In genomic region chr4:165203541-165204461, GRCh38 we compare ENCODE assay signal across 2 cellular contexts.
TF ChIP-seq lines count a peak whose summit lies in the region.

No MANE protein-coding gene starts in this region.

TF ChIP-seq in IMR-90, 13 proteins besides CTCF, POLR2A, EP300 and RAD21:
- TF ChIP-seq MAZ (IDR thresholded peaks at IDR 0.05; ENCODE audit: borderline replicate concordance, low read depth, low read length) (no peak), CEBPB (IDR thresholded peaks at IDR 0.05; ENCODE audit: low read depth, low read length) (no peak), NFE2L2 (IDR thresholded peaks at IDR 0.05; ENCODE audit: low read depth, low read length) (no peak), BHLHE40 (IDR thresholded peaks at IDR 0.05; ENCODE audit: low read depth, low read length) (no peak), RCOR1 (IDR thresholded peaks at IDR 0.05; ENCODE audit: insufficient replicate concordance, low read length) (no peak), MXI1 (IDR thresholded peaks at IDR 0.05; ENCODE audit: borderline replicate concordance, low read depth, low read length) (no peak), CHD1 (IDR thresholded peaks at IDR 0.05; ENCODE audit: low read depth, low read length) (no peak), RFX5 (IDR thresholded peaks at IDR 0.05; ENCODE audit: low read depth, low read length) (no peak), ELK1 (IDR thresholded peaks at IDR 0.05; ENCODE audit: borderline replicate concordance, low read depth, low read length) (no peak), MAFK (IDR thresholded peaks at IDR 0.05; ENCODE audit: low read depth, low read length) (no peak), SMC3 (IDR thresholded peaks at IDR 0.05; ENCODE audit: low read depth, low read length) (no peak)
- TF ChIP-seq, protein P1, sequence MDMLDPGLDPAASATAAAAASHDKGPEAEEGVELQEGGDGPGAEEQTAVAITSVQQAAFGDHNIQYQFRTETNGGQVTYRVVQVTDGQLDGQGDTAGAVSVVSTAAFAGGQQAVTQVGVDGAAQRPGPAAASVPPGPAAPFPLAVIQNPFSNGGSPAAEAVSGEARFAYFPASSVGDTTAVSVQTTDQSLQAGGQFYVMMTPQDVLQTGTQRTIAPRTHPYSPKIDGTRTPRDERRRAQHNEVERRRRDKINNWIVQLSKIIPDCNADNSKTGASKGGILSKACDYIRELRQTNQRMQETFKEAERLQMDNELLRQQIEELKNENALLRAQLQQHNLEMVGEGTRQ (IDR thresholded peaks at IDR 0.05; ENCODE audit: low read depth, low read length): no peak
TF ChIP-seq in IMR-90: peak in this region for 0.

TF ChIP-seq in K562, 482 proteins besides CTCF, POLR2A, EP300 and RAD21:
- TF ChIP-seq HDAC3 (IDR thresholded peaks at IDR 0.05; ENCODE audit: borderline replicate concordance, partially characterized antibody) (no peak), FOXK2 (conservative IDR thresholded peaks at IDR 0.05 in 1 of 2, IDR thresholded peaks at IDR 0.05 in 1 of 2; ENCODE audit: low read depth in 2 of 2) (0 out of 4 replicates have a peak, but pooled peaks of 1 of the 2 experiments have one; percentile 35), PRDM10 (IDR thresholded peaks at IDR 0.05; ENCODE audit: partially characterized antibody) (peak; percentile 95), HEY1 (CRISPR knock-in tag; IDR thresholded peaks at IDR 0.05; ENCODE audit: borderline replicate concordance) (no peak), PHB (CRISPR knock-in tag; IDR thresholded peaks at IDR 0.05) (no peak), CEBPB (tag; IDR thresholded peaks at IDR 0.05) (peak; percentile 48; the same call in 1 of the 2 replicates), NFE2 (IDR thresholded peaks at IDR 0.05; ENCODE audit: low read depth) (no peak), PREB (CRISPR knock-in tag; IDR thresholded peaks at IDR 0.05) (no peak)
- TF ChIP-seq, protein P2, sequence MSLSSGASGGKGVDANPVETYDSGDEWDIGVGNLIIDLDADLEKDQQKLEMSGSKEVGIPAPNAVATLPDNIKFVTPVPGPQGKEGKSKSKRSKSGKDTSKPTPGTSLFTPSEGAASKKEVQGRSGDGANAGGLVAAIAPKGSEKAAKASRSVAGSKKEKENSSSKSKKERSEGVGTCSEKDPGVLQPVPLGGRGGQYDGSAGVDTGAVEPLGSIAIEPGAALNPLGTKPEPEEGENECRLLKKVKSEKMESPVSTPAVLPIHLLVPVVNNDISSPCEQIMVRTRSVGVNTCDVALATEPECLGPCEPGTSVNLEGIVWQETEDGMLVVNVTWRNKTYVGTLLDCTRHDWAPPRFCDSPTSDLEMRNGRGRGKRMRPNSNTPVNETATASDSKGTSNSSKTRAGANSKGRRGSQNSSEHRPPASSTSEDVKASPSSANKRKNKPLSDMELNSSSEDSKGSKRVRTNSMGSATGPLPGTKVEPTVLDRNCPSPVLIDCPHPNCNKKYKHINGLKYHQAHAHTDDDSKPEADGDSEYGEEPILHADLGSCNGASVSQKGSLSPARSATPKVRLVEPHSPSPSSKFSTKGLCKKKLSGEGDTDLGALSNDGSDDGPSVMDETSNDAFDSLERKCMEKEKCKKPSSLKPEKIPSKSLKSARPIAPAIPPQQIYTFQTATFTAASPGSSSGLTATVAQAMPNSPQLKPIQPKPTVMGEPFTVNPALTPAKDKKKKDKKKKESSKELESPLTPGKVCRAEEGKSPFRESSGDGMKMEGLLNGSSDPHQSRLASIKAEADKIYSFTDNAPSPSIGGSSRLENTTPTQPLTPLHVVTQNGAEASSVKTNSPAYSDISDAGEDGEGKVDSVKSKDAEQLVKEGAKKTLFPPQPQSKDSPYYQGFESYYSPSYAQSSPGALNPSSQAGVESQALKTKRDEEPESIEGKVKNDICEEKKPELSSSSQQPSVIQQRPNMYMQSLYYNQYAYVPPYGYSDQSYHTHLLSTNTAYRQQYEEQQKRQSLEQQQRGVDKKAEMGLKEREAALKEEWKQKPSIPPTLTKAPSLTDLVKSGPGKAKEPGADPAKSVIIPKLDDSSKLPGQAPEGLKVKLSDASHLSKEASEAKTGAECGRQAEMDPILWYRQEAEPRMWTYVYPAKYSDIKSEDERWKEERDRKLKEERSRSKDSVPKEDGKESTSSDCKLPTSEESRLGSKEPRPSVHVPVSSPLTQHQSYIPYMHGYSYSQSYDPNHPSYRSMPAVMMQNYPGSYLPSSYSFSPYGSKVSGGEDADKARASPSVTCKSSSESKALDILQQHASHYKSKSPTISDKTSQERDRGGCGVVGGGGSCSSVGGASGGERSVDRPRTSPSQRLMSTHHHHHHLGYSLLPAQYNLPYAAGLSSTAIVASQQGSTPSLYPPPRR (CRISPR knock-in tag; IDR thresholded peaks at IDR 0.05; ENCODE audit: borderline replicate concordance): no peak
- TF ChIP-seq, protein P3, sequence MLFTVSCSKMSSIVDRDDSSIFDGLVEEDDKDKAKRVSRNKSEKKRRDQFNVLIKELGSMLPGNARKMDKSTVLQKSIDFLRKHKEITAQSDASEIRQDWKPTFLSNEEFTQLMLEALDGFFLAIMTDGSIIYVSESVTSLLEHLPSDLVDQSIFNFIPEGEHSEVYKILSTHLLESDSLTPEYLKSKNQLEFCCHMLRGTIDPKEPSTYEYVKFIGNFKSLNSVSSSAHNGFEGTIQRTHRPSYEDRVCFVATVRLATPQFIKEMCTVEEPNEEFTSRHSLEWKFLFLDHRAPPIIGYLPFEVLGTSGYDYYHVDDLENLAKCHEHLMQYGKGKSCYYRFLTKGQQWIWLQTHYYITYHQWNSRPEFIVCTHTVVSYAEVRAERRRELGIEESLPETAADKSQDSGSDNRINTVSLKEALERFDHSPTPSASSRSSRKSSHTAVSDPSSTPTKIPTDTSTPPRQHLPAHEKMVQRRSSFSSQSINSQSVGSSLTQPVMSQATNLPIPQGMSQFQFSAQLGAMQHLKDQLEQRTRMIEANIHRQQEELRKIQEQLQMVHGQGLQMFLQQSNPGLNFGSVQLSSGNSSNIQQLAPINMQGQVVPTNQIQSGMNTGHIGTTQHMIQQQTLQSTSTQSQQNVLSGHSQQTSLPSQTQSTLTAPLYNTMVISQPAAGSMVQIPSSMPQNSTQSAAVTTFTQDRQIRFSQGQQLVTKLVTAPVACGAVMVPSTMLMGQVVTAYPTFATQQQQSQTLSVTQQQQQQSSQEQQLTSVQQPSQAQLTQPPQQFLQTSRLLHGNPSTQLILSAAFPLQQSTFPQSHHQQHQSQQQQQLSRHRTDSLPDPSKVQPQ (CRISPR knock-in tag; IDR thresholded peaks at IDR 0.05; ENCODE audit: borderline replicate concordance): no peak
- TF ChIP-seq, protein P4, sequence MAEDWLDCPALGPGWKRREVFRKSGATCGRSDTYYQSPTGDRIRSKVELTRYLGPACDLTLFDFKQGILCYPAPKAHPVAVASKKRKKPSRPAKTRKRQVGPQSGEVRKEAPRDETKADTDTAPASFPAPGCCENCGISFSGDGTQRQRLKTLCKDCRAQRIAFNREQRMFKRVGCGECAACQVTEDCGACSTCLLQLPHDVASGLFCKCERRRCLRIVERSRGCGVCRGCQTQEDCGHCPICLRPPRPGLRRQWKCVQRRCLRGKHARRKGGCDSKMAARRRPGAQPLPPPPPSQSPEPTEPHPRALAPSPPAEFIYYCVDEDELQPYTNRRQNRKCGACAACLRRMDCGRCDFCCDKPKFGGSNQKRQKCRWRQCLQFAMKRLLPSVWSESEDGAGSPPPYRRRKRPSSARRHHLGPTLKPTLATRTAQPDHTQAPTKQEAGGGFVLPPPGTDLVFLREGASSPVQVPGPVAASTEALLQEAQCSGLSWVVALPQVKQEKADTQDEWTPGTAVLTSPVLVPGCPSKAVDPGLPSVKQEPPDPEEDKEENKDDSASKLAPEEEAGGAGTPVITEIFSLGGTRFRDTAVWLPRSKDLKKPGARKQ (CRISPR knock-in tag; IDR thresholded peaks at IDR 0.05): no peak
